In the genomic region with DNA sequence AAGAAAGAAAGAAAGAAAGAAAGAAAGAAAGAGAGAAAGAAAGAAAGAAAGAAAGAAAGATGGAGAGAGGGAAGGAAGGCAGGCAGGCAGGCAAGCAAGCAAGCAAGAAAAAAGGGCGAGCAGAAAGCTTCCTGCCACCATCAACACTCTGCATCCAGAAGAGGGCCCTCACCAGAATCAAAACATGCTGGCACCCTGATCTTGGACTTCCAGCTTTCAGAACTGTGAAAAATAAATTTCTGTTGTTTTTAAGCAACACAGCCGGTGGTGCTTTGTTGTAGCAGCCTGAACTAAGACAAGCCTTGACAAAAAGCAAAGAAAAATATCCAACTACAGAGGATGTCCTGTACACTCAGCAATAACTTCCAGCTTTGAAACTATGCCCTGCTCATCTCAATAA, we compare ENCODE assay signal across 34 cellular contexts.
"Had no signal": no experiment of that assay in that cellular context is flagged by ENCODE, and none has a peak within 500 bp of the region (broad histone marks: within the 10 kb centered on the region; RNA-seq: fewer than 3 reads in every experiment).

No MANE protein-coding gene starts in this region.

- H3K4me1 ChIP-seq: ascending aorta had no signal

- H3K9me3 Mint-ChIP-seq: activated B cell treated with CpG ODN at 0.5 μM for 24 hours; activated CD4-positive, alpha-beta memory T cell treated with anti-CD3 and anti-CD28 coated beads, Interleukin-2, amount 10 ng/mL, durations not matched to agents 7 days and 5 days; activated naive CD4-positive, alpha-beta T cell treated with anti-CD3 and anti-CD28 coated beads, Interleukin-2, amount 10 ng/mL, durations not matched to agents 7 days and 5 days; activated naive CD4-positive, alpha-beta T cell treated with anti-CD3 and anti-CD28 coated beads, Interleukin-2, amount 50 U/mL, for 24 hours; activated T-cell treated with anti-CD3 and anti-CD28 coated beads, Interleukin-2, amount 50 U/mL, for 24 hours; activated T-helper 2 cell treated with anti-CD3 and anti-CD28 coated beads, Interferon-gamma antibody, Interleukin-2, Interleukin-4, amounts not matched to agents 10 μg/mL and 5 μg/mL and 100 μg/mL, durations not matched to agents 14 hours and 24 hours and 36 hours; T-helper 2 cell treated with Interferon-gamma antibody and Interleukin-4, amounts not matched to agents 5 μg/mL and 100 μg/mL, for 36 hours had no signal

- H3K36me3 ChIP-seq: ascending aorta, cardiac muscle cell had no signal

- H3K36me3 Mint-ChIP-seq: activated CD8-positive, alpha-beta memory T cell treated with anti-CD3 and anti-CD28 coated beads, Interleukin-2, amount 10 ng/mL, durations not matched to agents 7 days and 5 days; activated naive CD4-positive, alpha-beta T cell treated with anti-CD3 and anti-CD28 coated beads, Interleukin-2, amount 10 ng/mL, durations not matched to agents 7 days and 5 days; activated naive CD4-positive, alpha-beta T cell treated with anti-CD3 and anti-CD28 coated beads, Interleukin-2, amount 50 U/mL, for 24 hours; activated naive CD8-positive, alpha-beta T cell treated with anti-CD3 and anti-CD28 coated beads, Interleukin-2, amount 10 ng/mL, durations not matched to agents 7 days and 5 days; brain had no signal

- H3K27me3 ChIP-seq: ascending aorta, cardiac muscle cell had no signal

- H3K9me3 ChIP-seq: ascending aorta had no signal

- H3K27ac ChIP-seq: ascending aorta, cardiac muscle cell, VCaP had no signal

- H3K4me1 Mint-ChIP-seq: activated B cell treated with CpG ODN at 0.5 μM for 24 hours; activated CD8-positive, alpha-beta memory T cell treated with anti-CD3 and anti-CD28 coated beads, Interleukin-2, amount 10 ng/mL, durations not matched to agents 7 days and 5 days; activated naive CD4-positive, alpha-beta T cell treated with anti-CD3 and anti-CD28 coated beads, Interleukin-2, amount 10 ng/mL, durations not matched to agents 7 days and 5 days; activated naive CD8-positive, alpha-beta T cell treated with anti-CD3 and anti-CD28 coated beads, Interleukin-2, amount 10 ng/mL, durations not matched to agents 7 days and 5 days had no signal

- H3K4me3 Mint-ChIP-seq: activated B cell treated with CpG ODN at 0.5 μM for 24 hours; activated CD4-positive, alpha-beta memory T cell treated with anti-CD3 and anti-CD28 coated beads, Interleukin-2, amount 10 ng/mL, durations not matched to agents 7 days and 5 days; activated CD4-positive, alpha-beta T cell treated with anti-CD3 and anti-CD28 coated beads, Interleukin-2, amount 10 ng/mL, durations not matched to agents 24 days and 14 days; activated CD8-positive, alpha-beta memory T cell treated with anti-CD3 and anti-CD28 coated beads, Interleukin-2, amount 10 ng/mL, durations not matched to agents 7 days and 5 days; activated CD8-positive, alpha-beta T cell treated with anti-CD3 and anti-CD28 coated beads, Interleukin-2, amount 10 ng/mL, durations not matched to agents 7 days and 5 days; activated naive CD4-positive, alpha-beta T cell treated with anti-CD3 and anti-CD28 coated beads, Interleukin-2, amount 10 ng/mL, durations not matched to agents 7 days and 5 days; activated naive CD4-positive, alpha-beta T cell treated with anti-CD3 and anti-CD28 coated beads, Interleukin-2, amount 50 U/mL, for 24 hours; activated naive CD8-positive, alpha-beta T cell; activated naive CD8-positive, alpha-beta T cell treated with anti-CD3 and anti-CD28 coated beads, Interleukin-2, amount 10 ng/mL, durations not matched to agents 7 days and 5 days; activated naive CD8-positive, alpha-beta T cell treated with anti-CD3 and anti-CD28 coated beads, Interleukin-2, amount 50 U/mL, for 24 hours; activated T-cell treated with anti-CD3 and anti-CD28 coated beads, Interleukin-2, amount 50 U/mL, for 24 hours; brain; T-helper 1 cell treated with Interleukin-12 subunit alpha and Interleukin-12 subunit beta and Interleukin-4 antibody, amounts not matched to agents 30 μg/mL and 1 μg/mL, for 36 hours; T-helper 2 cell treated with Interferon-gamma antibody and Interleukin-4, amounts not matched to agents 5 μg/mL and 100 μg/mL, for 36 hours had no signal

- H3K27ac Mint-ChIP-seq: activated B cell treated with CpG ODN at 0.5 μM for 24 hours; activated CD4-positive, alpha-beta memory T cell treated with anti-CD3 and anti-CD28 coated beads, Interleukin-2, amount 10 ng/mL, durations not matched to agents 7 days and 5 days; activated CD4-positive, alpha-beta T cell treated with anti-CD3 and anti-CD28 coated beads, Interleukin-2, amount 10 ng/mL, durations not matched to agents 24 days and 14 days; activated CD8-positive, alpha-beta memory T cell treated with anti-CD3 and anti-CD28 coated beads, Interleukin-2, amount 10 ng/mL, durations not matched to agents 7 days and 5 days; activated CD8-positive, alpha-beta T cell treated with anti-CD3 and anti-CD28 coated beads, Interleukin-2, amount 10 ng/mL, durations not matched to agents 7 days and 5 days; activated naive CD4-positive, alpha-beta T cell treated with anti-CD3 and anti-CD28 coated beads, Interleukin-2, amount 10 ng/mL, durations not matched to agents 7 days and 5 days; activated naive CD4-positive, alpha-beta T cell treated with anti-CD3 and anti-CD28 coated beads, Interleukin-2, amount 50 U/mL, for 24 hours; activated naive CD8-positive, alpha-beta T cell; activated naive CD8-positive, alpha-beta T cell treated with anti-CD3 and anti-CD28 coated beads, Interleukin-2, amount 10 ng/mL, durations not matched to agents 7 days and 5 days; activated naive CD8-positive, alpha-beta T cell treated with anti-CD3 and anti-CD28 coated beads, Interleukin-2, amount 50 U/mL, for 24 hours; activated T-cell treated with anti-CD3 and anti-CD28 coated beads, Interleukin-2, amount 50 U/mL, for 24 hours; activated T-helper 2 cell treated with anti-CD3 and anti-CD28 coated beads, Interferon-gamma antibody, Interleukin-2, Interleukin-4, amounts not matched to agents 10 μg/mL and 5 μg/mL and 100 μg/mL, durations not matched to agents 14 hours and 24 hours and 36 hours; brain; T-helper 1 cell treated with Interleukin-12 subunit alpha and Interleukin-12 subunit beta and Interleukin-4 antibody, amounts not matched to agents 30 μg/mL and 1 μg/mL, for 36 hours; T-helper 2 cell treated with Interferon-gamma antibody and Interleukin-4, amounts not matched to agents 5 μg/mL and 100 μg/mL, for 36 hours had no signal

- H3K4me3 ChIP-seq: ascending aorta, cardiac muscle cell had no signal

- ATAC-seq: activated CD8-positive, alpha-beta memory T cell treated with anti-CD3 and anti-CD28 coated beads, Interleukin-2, amount 10 ng/mL, durations not matched to agents 7 days and 5 days; activated CD8-positive, alpha-beta T cell treated with anti-CD3 and anti-CD28 coated beads, Interleukin-2, amount 10 ng/mL, durations not matched to agents 7 days and 5 days; activated naive CD8-positive, alpha-beta T cell treated with anti-CD3 and anti-CD28 coated beads, Interleukin-2, amount 50 U/mL, for 24 hours had no signal

- DNase-seq: activated B cell treated with CpG ODN at 0.5 μM for 24 hours; activated CD4-positive, alpha-beta memory T cell treated with anti-CD3 and anti-CD28 coated beads, Interleukin-2, amount 10 ng/mL, durations not matched to agents 7 days and 5 days; activated CD4-positive, alpha-beta T cell treated with anti-CD3 and anti-CD28 coated beads for 4 hours; activated CD4-positive, alpha-beta T cell treated with anti-CD3 and anti-CD28 coated beads, Interleukin-2, amount 50 U/mL, for 1 hour; activated CD4-positive, alpha-beta T cell treated with anti-CD3 and anti-CD28 coated beads, Interleukin-2, amount 50 U/mL, for 4 hours; activated CD4-positive, CD25-positive, alpha-beta regulatory T cell treated with anti-CD3 and anti-CD28 coated beads, Interleukin-2, amount 50 U/mL, for 72 hours; activated CD8-positive, alpha-beta memory T cell treated with anti-CD3 and anti-CD28 coated beads for 24 hours; activated CD8-positive, alpha-beta memory T cell treated with anti-CD3 and anti-CD28 coated beads, Interleukin-2, amount 10 ng/mL, durations not matched to agents 7 days and 5 days; activated CD8-positive, alpha-beta memory T cell treated with anti-CD3 and anti-CD28 coated beads, Interleukin-2, amount 50 U/mL, for 48 hours; activated CD8-positive, alpha-beta T cell treated with anti-CD3 and anti-CD28 coated beads, Interleukin-2, amount 10 ng/mL, durations not matched to agents 7 days and 5 days; activated effector memory CD4-positive, alpha-beta T cell treated with Interleukin-2 at 50 U/mL for 16 hours; activated gamma-delta T cell; activated naive CD4-positive, alpha-beta T cell treated with anti-CD3 and anti-CD28 coated beads, Interleukin-2, amount 10 ng/mL, durations not matched to agents 7 days and 5 days; activated naive CD4-positive, alpha-beta T cell treated with Interleukin-2 at 50 U/mL for 16 hours; activated naive CD8-positive, alpha-beta T cell treated with anti-CD3 and anti-CD28 coated beads, Interleukin-2, amount 10 ng/mL, durations not matched to agents 7 days and 5 days; activated naive CD8-positive, alpha-beta T cell treated with anti-CD3 and anti-CD28 coated beads, Interleukin-2, amount 50 U/mL, for 24 hours; activated T-cell treated with anti-CD3 and anti-CD28 coated beads, Interleukin-2, amount 50 U/mL, for 24 hours; activated T-cell treated with anti-CD3 and anti-CD28 coated beads, Interleukin-2, amount 50 U/mL, for 48 hours; amygdala; anterior cingulate cortex; caudate nucleus; T-helper 1 cell; T-helper 2 cell; T-helper 9 cell had no signal
